In genomic region chr7:112939589-112940313, GRCh38 we compare ENCODE assay signal across 8 cellular contexts.
DNase-seq lines count a peak whose midpoint lies in the region; ATAC-seq and TF ChIP-seq lines count a peak whose summit lies in the region.

No MANE protein-coding gene starts in this region.

- peaks cover 2% of the 10 kb centered on the region; the same call in 1 of the 2 replicates for H3K36me3 ChIP-seq in GM06990 (ENCODE audit: control insufficient read depth, insufficient read depth, low read length)
- H3K36me3 ChIP-seq in neutrophil, result no peaks in the 10 kb centered on the region

- TF ChIP-seq CTCF in GM06990 (IDR thresholded peaks at IDR 0.05; ENCODE audit: insufficient read depth, low read length, poor library complexity, severe bottlenecking), result no peak
- TF ChIP-seq CTCF in NB4 (IDR thresholded peaks at IDR 0.05; ENCODE audit: low read depth, low read length), result no peak
- no peak for TF ChIP-seq CTCF in neutrophil (IDR thresholded peaks at IDR 0.05)

- no peaks in the 10 kb centered on the region for H3K9me3 ChIP-seq in neutrophil

- H3K4me3 ChIP-seq in GM06990 (replicated peaks; ENCODE audit: low read depth, low read length) (peak overlapping the region; percentile 92), NB4 (ENCODE audit: low read depth, low read length) (peak overlapping the region; percentile 88), neutrophil (ENCODE audit: low read depth in 1 of 2, low read length in 1 of 2) (peak overlapping the region; percentile 82 to 91)

- peak; percentile 98 for ATAC-seq in HG02571 (IDR thresholded peaks at IDR 0.05; ENCODE audit: unreplicated experiment)

- H3K4me1 ChIP-seq in neutrophil (ENCODE audit: control insufficient read depth in 1 of 2, insufficient read depth in 1 of 2, low read depth in 1 of 2, low read length in 1 of 2), result peaks cover 26% of the 10 kb centered on the region in 2 experiments

- DNase-seq in GM06990 (ENCODE audit: extremely low read depth, insufficient read length) (peak; percentile 97), NB4 (ENCODE audit: low read depth) (peak; percentile 100), SK-N-DZ (ENCODE audit: low spot score) (peak; percentile 100), germinal center (ENCODE audit: low spot score) (peak; percentile 99), substantia nigra (lab: John Stamatoyannopoulos, UW) (peak; percentile 84 to 100 (median 99))
- DNase-seq in activated naive CD4-positive, alpha-beta T cell treated with anti-CD3 and anti-CD28 coated beads, Interleukin-2, amount 50 U/mL, for 16 hours, result peak; percentile 100

- H3K27me3 ChIP-seq in GM06990 (replicated peaks; ENCODE audit: control insufficient read depth, insufficient read depth, low read length) (no peaks in the 10 kb centered on the region), neutrophil (peaks cover 25% of the 10 kb centered on the region)

- H3K27ac ChIP-seq in neutrophil (peak overlapping the region; percentile 74), substantia nigra (ENCODE audit: low read depth, low read length, poor library complexity, severe bottlenecking) (peak overlapping the region; percentile 81)

- peak; percentile 65 for TF ChIP-seq POLR2A in NB4 (IDR thresholded peaks at IDR 0.05; ENCODE audit: extremely low read depth, insufficient read length)

Comparison
In these comparisons a context has a peak if more than half of its experiments do, and no peak if none do; other contexts are left out.
1. Peak in every context shown above with its lines: DNase-seq, ATAC-seq, H3K4me3 ChIP-seq and H3K27ac ChIP-seq.